25 cellular contexts compared by ENCODE assay signal in the genomic region with DNA sequence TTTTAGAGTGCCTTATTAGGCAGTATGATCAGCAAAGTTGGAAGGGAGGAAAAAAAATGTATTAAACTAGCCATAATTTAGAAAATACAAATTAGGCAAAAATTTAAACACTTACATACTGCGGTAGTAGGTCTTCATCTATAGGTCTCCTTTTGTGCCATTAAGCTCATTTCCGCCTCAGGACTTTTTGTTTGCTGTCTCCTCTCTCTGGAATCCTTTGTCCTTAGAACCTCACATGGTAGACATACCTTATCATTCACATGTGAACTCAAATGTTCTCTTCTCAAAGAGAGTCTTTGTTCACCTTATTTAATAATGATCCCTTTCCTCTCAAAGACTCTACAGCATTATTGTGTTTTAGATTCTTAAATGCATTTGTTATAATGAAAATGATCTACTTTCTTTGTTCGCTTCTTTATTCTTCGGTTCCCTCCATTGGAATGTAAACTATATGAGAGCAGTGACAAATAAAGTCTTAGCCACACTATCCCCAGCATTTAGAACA.
"Had no signal": no experiment of that assay in that cellular context is flagged by ENCODE, and none has a peak within 500 bp of the region (broad histone marks: within the 10 kb centered on the region; RNA-seq: fewer than 3 reads in every experiment).

No MANE protein-coding gene starts in this region.

- H3K4me3 Mint-ChIP-seq: activated CD4-positive, alpha-beta memory T cell treated with anti-CD3 and anti-CD28 coated beads, Interleukin-2, amount 10 ng/mL, durations not matched to agents 7 days and 5 days; activated CD4-positive, alpha-beta T cell treated with anti-CD3 and anti-CD28 coated beads, Interleukin-2, amount 10 ng/mL, durations not matched to agents 7 days and 5 days; activated naive CD4-positive, alpha-beta T cell treated with anti-CD3 and anti-CD28 coated beads for 36 hours; activated naive CD4-positive, alpha-beta T cell treated with anti-CD3 and anti-CD28 coated beads, Interleukin-2, amount 50 U/mL, for 24 hours; activated naive CD8-positive, alpha-beta T cell treated with anti-CD3 and anti-CD28 coated beads for 36 hours; activated naive CD8-positive, alpha-beta T cell treated with anti-CD3 and anti-CD28 coated beads, Interleukin-2, amount 50 U/mL, for 24 hours; activated T-cell treated with anti-CD3 and anti-CD28 coated beads, Interleukin-2, amount 50 U/mL, for 4 hours; effector memory CD8-positive, alpha-beta T cell had no signal

- H3K4me3 ChIP-seq: adrenal gland, body of pancreas, esophagus squamous epithelium had no signal

- H3K27ac ChIP-seq: adrenal gland, body of pancreas, epithelial cell of prostate, esophagus squamous epithelium had no signal

- H3K36me3 ChIP-seq: adrenal gland had no signal

- H3K9me3 Mint-ChIP-seq: activated CD4-positive, alpha-beta memory T cell treated with anti-CD3 and anti-CD28 coated beads, Interleukin-2, amount 10 ng/mL, durations not matched to agents 7 days and 5 days; activated CD4-positive, alpha-beta T cell treated with anti-CD3 and anti-CD28 coated beads, Interleukin-2, amount 10 ng/mL, durations not matched to agents 7 days and 5 days; activated naive CD4-positive, alpha-beta T cell treated with anti-CD3 and anti-CD28 coated beads for 36 hours; activated naive CD4-positive, alpha-beta T cell treated with anti-CD3 and anti-CD28 coated beads, Interleukin-2, amount 50 U/mL, for 24 hours; activated naive CD8-positive, alpha-beta T cell treated with anti-CD3 and anti-CD28 coated beads for 36 hours; activated naive CD8-positive, alpha-beta T cell treated with anti-CD3 and anti-CD28 coated beads, Interleukin-2, amount 50 U/mL, for 24 hours; activated T-cell treated with anti-CD3 and anti-CD28 coated beads, Interleukin-2, amount 50 U/mL, for 4 hours; activated T-helper 2 cell treated with anti-CD3 and anti-CD28 coated beads, Interferon-gamma antibody, Interleukin-2, Interleukin-4, amounts not matched to agents 10 μg/mL and 5 μg/mL and 100 μg/mL, durations not matched to agents 14 hours and 24 hours and 36 hours; effector memory CD8-positive, alpha-beta T cell had no signal

- H3K4me1 ChIP-seq: adrenal gland, body of pancreas, esophagus squamous epithelium had no signal

- DNase-seq: activated CD4-positive, alpha-beta memory T cell treated with anti-CD3 and anti-CD28 coated beads, Interleukin-2, amount 10 ng/mL, durations not matched to agents 7 days and 5 days; activated CD4-positive, alpha-beta T cell treated with anti-CD3 and anti-CD28 coated beads for 1 hour; activated CD4-positive, alpha-beta T cell treated with anti-CD3 and anti-CD28 coated beads for 4 hours; activated CD4-positive, alpha-beta T cell treated with anti-CD3 and anti-CD28 coated beads, Interleukin-2, amount 10 ng/mL, durations not matched to agents 7 days and 5 days; activated CD4-positive, alpha-beta T cell treated with anti-CD3 and anti-CD28 coated beads, Interleukin-2, amount 50 U/mL, for 4 hours; activated effector memory CD4-positive, alpha-beta T cell treated with anti-CD3 and anti-CD28 coated beads, Interleukin-2, amount 50 U/mL, for 16 hours; activated naive CD4-positive, alpha-beta T cell treated with anti-CD3 and anti-CD28 coated beads for 36 hours; activated naive CD8-positive, alpha-beta T cell treated with anti-CD3 and anti-CD28 coated beads for 36 hours; activated naive CD8-positive, alpha-beta T cell treated with anti-CD3 and anti-CD28 coated beads, Interleukin-2, amount 50 U/mL, for 24 hours; activated T-cell treated with anti-CD3 and anti-CD28 coated beads, Interleukin-2, amount 50 U/mL, for 4 hours; adrenal gland; amygdala; aorta; body of pancreas; caudate nucleus; cortex of kidney; dermis blood vessel endothelial cell; effector CD4-positive, alpha-beta T cell; effector memory CD8-positive, alpha-beta T cell; esophagus squamous epithelium; head of caudate nucleus; T-helper 2 cell had no signal

- H3K27ac Mint-ChIP-seq: activated CD4-positive, alpha-beta memory T cell treated with anti-CD3 and anti-CD28 coated beads, Interleukin-2, amount 10 ng/mL, durations not matched to agents 7 days and 5 days; activated CD4-positive, alpha-beta T cell treated with anti-CD3 and anti-CD28 coated beads, Interleukin-2, amount 10 ng/mL, durations not matched to agents 7 days and 5 days; activated naive CD4-positive, alpha-beta T cell treated with anti-CD3 and anti-CD28 coated beads for 36 hours; activated naive CD4-positive, alpha-beta T cell treated with anti-CD3 and anti-CD28 coated beads, Interleukin-2, amount 50 U/mL, for 24 hours; activated naive CD8-positive, alpha-beta T cell treated with anti-CD3 and anti-CD28 coated beads for 36 hours; activated naive CD8-positive, alpha-beta T cell treated with anti-CD3 and anti-CD28 coated beads, Interleukin-2, amount 50 U/mL, for 24 hours; activated T-helper 2 cell treated with anti-CD3 and anti-CD28 coated beads, Interferon-gamma antibody, Interleukin-2, Interleukin-4, amounts not matched to agents 10 μg/mL and 5 μg/mL and 100 μg/mL, durations not matched to agents 14 hours and 24 hours and 36 hours; effector memory CD8-positive, alpha-beta T cell had no signal

- H3K27me3 ChIP-seq: adrenal gland, body of pancreas, esophagus squamous epithelium had no signal

- H3K4me1 Mint-ChIP-seq: activated CD4-positive, alpha-beta T cell treated with anti-CD3 and anti-CD28 coated beads, Interleukin-2, amount 10 ng/mL, durations not matched to agents 7 days and 5 days; activated naive CD4-positive, alpha-beta T cell treated with anti-CD3 and anti-CD28 coated beads, Interleukin-2, amount 50 U/mL, for 24 hours had no signal

- H3K9me3 ChIP-seq: adrenal gland, body of pancreas, esophagus squamous epithelium had no signal

- H3K27me3 Mint-ChIP-seq: activated CD4-positive, alpha-beta memory T cell treated with anti-CD3 and anti-CD28 coated beads, Interleukin-2, amount 10 ng/mL, durations not matched to agents 7 days and 5 days; activated CD4-positive, alpha-beta T cell treated with anti-CD3 and anti-CD28 coated beads, Interleukin-2, amount 10 ng/mL, durations not matched to agents 7 days and 5 days; activated naive CD4-positive, alpha-beta T cell treated with anti-CD3 and anti-CD28 coated beads, Interleukin-2, amount 50 U/mL, for 24 hours; activated naive CD8-positive, alpha-beta T cell treated with anti-CD3 and anti-CD28 coated beads for 36 hours; activated naive CD8-positive, alpha-beta T cell treated with anti-CD3 and anti-CD28 coated beads, Interleukin-2, amount 50 U/mL, for 24 hours; effector memory CD8-positive, alpha-beta T cell had no signal

- ATAC-seq: activated naive CD8-positive, alpha-beta T cell treated with anti-CD3 and anti-CD28 coated beads, Interleukin-2, amount 50 U/mL, for 24 hours; activated T-cell treated with anti-CD3 and anti-CD28 coated beads, Interleukin-2, amount 50 U/mL, for 4 hours; body of pancreas; effector memory CD8-positive, alpha-beta T cell had no signal
